ENCODE assay signal across 8 cellular contexts in the genomic region with DNA sequence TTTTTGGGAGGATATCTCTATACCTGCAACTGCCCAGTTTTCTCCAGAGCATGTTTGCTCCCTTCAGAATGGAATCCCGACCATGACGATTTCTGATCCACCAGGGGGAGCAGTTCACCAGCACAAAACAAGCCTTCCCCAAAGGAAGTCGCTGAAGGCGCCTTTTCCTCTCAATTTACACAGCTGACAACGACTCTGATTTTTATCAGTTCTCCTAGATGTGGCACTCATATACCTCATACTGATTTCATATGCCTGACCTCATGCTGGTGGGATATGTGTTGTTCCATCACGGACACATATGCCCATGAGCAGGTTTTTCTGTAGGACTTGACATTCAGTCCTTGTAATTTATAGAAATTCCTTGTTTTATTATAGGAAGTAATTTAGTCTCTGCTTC.
A peak's percentile ranks its signal among the peaks of the same experiment; 100 is the strongest.
DNase-seq lines count a peak whose midpoint lies in the region; ATAC-seq, FAIRE-seq and TF ChIP-seq lines count a peak whose summit lies in the region.

No MANE protein-coding gene starts in this region.

- no peaks in the 10 kb centered on the region for H3K9me3 ChIP-seq in DOHH2 (ENCODE audit: control insufficient read depth, insufficient read depth, low read length)
- no peaks in the 10 kb centered on the region for H3K9me3 ChIP-seq in HCT116 (ENCODE audit: control insufficient read depth in 1 of 2, insufficient read depth in 1 of 2, low read depth in 1 of 2, low read length in 2 of 2)
- no peaks in the 10 kb centered on the region for H3K9me3 ChIP-seq in kidney (ENCODE audit: control insufficient read depth in 1 of 2, low read length in 2 of 2)

- ATAC-seq in HCT116 = peak; percentile 94

- CTCF ChIA-PET in HCT116 (lab: Charles Lee) = interaction anchor here (1.2 to 1.8 kb wide), 4 partner anchors 10 to 1986 kb away, joined by 3 to 6 read pairs (median 4); no protein-coding TSS in a partner anchor

- H4K20me1 ChIP-seq in DOHH2 (ENCODE audit: control insufficient read depth, insufficient read depth, low read depth, low read length) = no peaks in the 10 kb centered on the region
- no peaks in the 10 kb centered on the region for H4K20me1 ChIP-seq in HCT116 (ENCODE audit: insufficient read depth)

- no peak overlapping the region for H3K27ac ChIP-seq in DOHH2 (ENCODE audit: low read depth, low read length)
- no peak overlapping the region for H3K27ac ChIP-seq in HCT116 (ENCODE audit: low read depth, low read length)
- peak overlapping the region in 1 of 2 donors; percentile 76 for H3K27ac ChIP-seq in kidney (ENCODE audit: low read depth in 2 of 2, low read length in 2 of 2)

- no TSS peak for BruUV-seq in HCT116 (replicated peaks; lab: Mats Ljungman, UMichigan)

- TF ChIP-seq CTCF in DOHH2 (IDR thresholded peaks at IDR 0.05; ENCODE audit: low read depth, low read length, poor library complexity, severe bottlenecking) = peak; percentile 76
- TF ChIP-seq CTCF in HCT116 (IDR thresholded peaks at IDR 0.05 in 2 of 3, conservative IDR thresholded peaks at IDR 0.05 in 1 of 3; ENCODE audit: borderline replicate concordance in 1 of 3, insufficient read depth in 1 of 3, low read depth in 2 of 3, low read length in 2 of 3) = peak; percentile 53 to 77 (median 72); a peak in 5 of 6 replicates
- TF ChIP-seq CTCF in bronchial epithelial cell (IDR thresholded peaks at IDR 0.05; ENCODE audit: insufficient read depth, low read length, severe bottlenecking) = peak; percentile 80
- TF ChIP-seq CTCF in kidney (IDR thresholded peaks at IDR 0.05; ENCODE audit: borderline replicate concordance, extremely low read depth, insufficient read depth) = peak; percentile 80

- POLR2A ChIA-PET in HCT116 (lab: Charles Lee) = no interaction called here

- H3F3A ChIP-seq in DOHH2 (ENCODE audit: control insufficient read depth, insufficient read depth) = no peaks in the 10 kb centered on the region

- peak overlapping the region; percentile 96 for H2AFZ ChIP-seq in HCT116 (ENCODE audit: low read depth, low read length, poor library complexity, severe bottlenecking)

- H3K27me3 ChIP-seq in DOHH2 (ENCODE audit: control insufficient read depth, low read length) (no peaks in the 10 kb centered on the region), HCT116 (ENCODE audit: insufficient read depth, low read length) (no peaks in the 10 kb centered on the region), bronchial epithelial cell (ENCODE audit: control insufficient read depth, insufficient read depth, low read length) (no peaks in the 10 kb centered on the region)

- no peak overlapping the region for H3K9ac ChIP-seq in HCT116 (ENCODE audit: low read length)
- no peak overlapping the region for H3K9ac ChIP-seq in kidney (ENCODE audit: low read length in 2 of 2)

- RAD21 ChIA-PET in HCT116 (lab: Charles Lee; ENCODE audit: low non-redundant PET in 1 of 2, low total read pairs in 2 of 2, uncharacterized antibody in 2 of 2, unreplicated experiment in 2 of 2) = interaction anchor here (0.7 to 1.3 kb wide), 3 partner anchors 12 to 704 kb away, joined by 4 to 8 read pairs (median 5); no protein-coding TSS in a partner anchor

- H3K9me2 ChIP-seq in DOHH2 (replicated peaks; ENCODE audit: control insufficient read depth, low read length) (no peaks in the 10 kb centered on the region), HCT116 (ENCODE audit: insufficient read depth) (no peaks in the 10 kb centered on the region)

- FAIRE-seq in bronchial epithelial cell (lab: Jason Lieb, UNC) (no peak), kidney (lab: Jason Lieb, UNC) (peak; percentile 63)

- H3K4me1 ChIP-seq in DOHH2 (ENCODE audit: control insufficient read depth, low read length) (no peaks in the 10 kb centered on the region), HCT116 (ENCODE audit: control insufficient read depth in 1 of 2, insufficient read depth in 2 of 2, low read length in 2 of 2) (peaks cover 0 to 2% of the 10 kb centered on the region in 2 experiments; a peak in 1 of 4 replicates), kidney (ENCODE audit: control insufficient read depth in 1 of 2, insufficient read depth in 1 of 2, low read depth in 1 of 2, low read length in 2 of 2) (peaks cover 0 to 5% of the 10 kb centered on the region in 2 donors)

- H3K36me3 ChIP-seq in DOHH2 (ENCODE audit: control insufficient read depth, low read length) = no peaks in the 10 kb centered on the region
- H3K36me3 ChIP-seq in HCT116 (ENCODE audit: control insufficient read depth in 1 of 2, insufficient read depth in 2 of 2, low read length in 2 of 2) = no peaks in the 10 kb centered on the region
- no peaks in the 10 kb centered on the region for H3K36me3 ChIP-seq in bronchial epithelial cell (ENCODE audit: control insufficient read depth, insufficient read depth, low read length)
- H3K36me3 ChIP-seq in kidney (ENCODE audit: control insufficient read depth in 1 of 2, insufficient read depth in 2 of 2, low read length in 2 of 2) = no peaks in the 10 kb centered on the region

- no peaks in the 10 kb centered on the region for H3K79me2 ChIP-seq in DOHH2 (ENCODE audit: control insufficient read depth, low read length)
- H3K79me2 ChIP-seq in HCT116 (ENCODE audit: insufficient read depth, low read length) = no peaks in the 10 kb centered on the region

- intact Hi-C loops in HCT116 (cut with micrococcal nuclease) = loop anchor here (2.0 to 10.0 kb wide), 7 partner anchors 235 to 1983 kb away; no protein-coding TSS in a partner anchor
- intact Hi-C loops in kidney (cut with DNase I) = loop anchor here (10.0 kb wide), 1 partner anchor 895 kb away; no protein-coding TSS in a partner anchor

- H3K4me2 ChIP-seq in DOHH2 (ENCODE audit: low read length) = no peak overlapping the region
- H3K4me2 ChIP-seq in HCT116 (ENCODE audit: low read length) = peak overlapping the region; percentile 29; the same call in 1 of the 2 replicates

- TF ChIP-seq RAD21 in HCT116 (IDR thresholded peaks at IDR 0.05; ENCODE audit: low read depth) = peak; percentile 89

- DNase-seq in HCT116 (ENCODE audit: low read depth, low spot score) = peak; percentile 69
- DNase-seq in NCI-H2029 treated with DMSO at 0.1 percent for 48 hours (lab: John Stamatoyannopoulos, UW) = peak; percentile 21
- DNase-seq in UCSD-AML1 (lab: John Stamatoyannopoulos, UW; ENCODE audit: unreplicated experiment) = peak; percentile 23
- peak; percentile 71 for DNase-seq in bronchial epithelial cell (ENCODE audit: low read depth)
- DNase-seq in kidney = peak; percentile 66
- peak; percentile 28 to 29 for DNase-seq in stimulated activated CD4-positive, alpha-beta T cell treated with anti-CD3 and anti-CD28 coated beads, Interleukin-2, amount 100 ng/mL, for 48 hours
- no peak for DNase-seq in GM19238 (ENCODE audit: insufficient read length, low spot score)

- TF ChIP-seq POLR2A in HCT116 (IDR thresholded peaks at IDR 0.05; ENCODE audit: borderline replicate concordance, extremely low read depth, insufficient read depth, insufficient read length) = no peak

- H3K4me3 ChIP-seq in DOHH2 (ENCODE audit: low read length) (no peak overlapping the region), HCT116 (replicated peaks in 1 of 2; ENCODE audit: low read depth in 1 of 2, low read length in 2 of 2) (no peak overlapping the region), bronchial epithelial cell (ENCODE audit: low read depth, low read length) (no peak overlapping the region), kidney (ENCODE audit: low read length in 2 of 2) (no peak overlapping the region)

TF ChIP-seq in HCT116, 20 proteins besides CTCF, POLR2A, EP300 and RAD21:
- TF ChIP-seq YY1 (IDR thresholded peaks at IDR 0.05; ENCODE audit: extremely low read depth, insufficient replicate concordance, low read depth, low read length) (peak; percentile 20), EZH2 (IDR thresholded peaks at IDR 0.05) (no peak)
